17 cellular contexts compared by ENCODE assay signal in the genomic region with DNA sequence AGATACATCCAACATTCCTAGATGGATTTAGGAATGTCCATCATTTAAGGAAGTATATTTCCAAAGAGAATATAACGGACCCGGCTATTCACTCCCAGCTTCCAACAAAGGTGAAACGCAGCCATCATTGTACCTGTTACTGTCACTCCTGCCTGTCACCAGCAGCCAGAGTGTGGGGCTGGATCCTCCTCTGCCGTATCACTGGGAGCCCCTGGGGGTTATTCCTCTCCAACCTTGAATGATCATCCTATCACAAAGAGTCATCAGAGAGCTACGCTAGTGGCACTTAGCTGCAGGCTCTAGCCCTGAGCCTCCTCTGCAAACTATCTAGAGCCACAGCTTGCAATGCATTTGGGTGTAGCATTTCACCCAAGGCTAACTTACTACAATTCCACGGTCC.
A peak's percentile ranks its signal among the peaks of the same experiment; 100 is the strongest.
DNase-seq lines count a peak whose midpoint lies in the region; TF ChIP-seq lines count a peak whose summit lies in the region.
"Had no signal": no experiment of that assay in that cellular context is flagged by ENCODE, and none has a peak within 500 bp of the region (broad histone marks: within the 10 kb centered on the region; RNA-seq: fewer than 3 reads in every experiment).

No MANE protein-coding gene starts in this region.

- H3K9ac ChIP-seq in ES-I3 (ENCODE audit: low read depth, low read length) (peak overlapping the region; percentile 64; the same call in 1 of the 2 replicates), HUES64 (ENCODE audit: low read depth, low read length) (no peak overlapping the region), parathyroid adenoma (no peak overlapping the region)

- intact Hi-C loops in vagina (cut with DNase I), result no loop called here

- H3K4me3 ChIP-seq in HUES64 (ENCODE audit: low read length) (peak overlapping the region; percentile 69), parathyroid adenoma (ENCODE audit: low read depth, low read length) (no peak overlapping the region), vagina (no peak overlapping the region)

- H3K4me3 Mint-ChIP-seq in glutamatergic neuron (ENCODE audit: unreplicated experiment), result no peak overlapping the region
- no peak overlapping the region for H3K4me3 Mint-ChIP-seq in osteocyte (ENCODE audit: unreplicated experiment)

- no peaks in the 10 kb centered on the region for H3K9me3 ChIP-seq in ES-I3 (ENCODE audit: control insufficient read depth, insufficient read depth, low read length)
- no peaks in the 10 kb centered on the region for H3K9me3 ChIP-seq in HUES64 (ENCODE audit: insufficient read depth, low read depth, low read length)
- no peaks in the 10 kb centered on the region for H3K9me3 ChIP-seq in parathyroid adenoma (ENCODE audit: control insufficient read depth, low read length)
- no peaks in the 10 kb centered on the region for H3K9me3 ChIP-seq in vagina
- H3K9me3 ChIP-seq: gastrocnemius medialis, left lung, thyroid gland had no signal

- H3K4me1 Mint-ChIP-seq in glutamatergic neuron (ENCODE audit: low read depth, unreplicated experiment) (peaks cover 42% of the 10 kb centered on the region), osteocyte (ENCODE audit: unreplicated experiment) (no peaks in the 10 kb centered on the region)

- TF ChIP-seq CTCF in glutamatergic neuron (IDR thresholded peaks at IDR 0.05; ENCODE audit: partially characterized antibody, unreplicated experiment) (no peak), parathyroid adenoma (IDR thresholded peaks at IDR 0.05) (no peak), vagina (IDR thresholded peaks at IDR 0.05) (no peak), osteocyte (IDR thresholded peaks at IDR 0.05) (no peak)

- no peak overlapping the region for H3K27ac Mint-ChIP-seq in glutamatergic neuron (ENCODE audit: unreplicated experiment)
- no peak overlapping the region for H3K27ac Mint-ChIP-seq in osteocyte (ENCODE audit: unreplicated experiment)
- H3K27ac Mint-ChIP-seq: stimulated activated naive B cell treated with anti-CD40 and anti-IgM and Interleukin-4, amounts not matched to agents 10 μg/mL and 1 μg/mL and 100 μg/mL, for 72 hours had no signal

- no peaks in the 10 kb centered on the region for H3K36me3 Mint-ChIP-seq in glutamatergic neuron (ENCODE audit: unreplicated experiment)
- no peaks in the 10 kb centered on the region for H3K36me3 Mint-ChIP-seq in osteocyte (ENCODE audit: unreplicated experiment)
- H3K36me3 Mint-ChIP-seq: stimulated activated naive B cell treated with anti-CD40 and anti-IgM and Interleukin-4, amounts not matched to agents 10 μg/mL and 1 μg/mL and 100 μg/mL, for 72 hours had no signal

- H3K79me2 ChIP-seq in parathyroid adenoma, result no peaks in the 10 kb centered on the region

- DNase-seq in glutamatergic neuron, result peak; percentile 27
- DNase-seq in vagina (ENCODE audit: extremely low spot score in 2 of 2), result no peak
- DNase-seq in osteocyte (ENCODE audit: extremely low spot score, unreplicated experiment), result no peak
- no peak for DNase-seq in mucosa of gallbladder (ENCODE audit: low spot score)
- no peak for DNase-seq in COLO829 (ENCODE audit: low spot score)
- DNase-seq: activated CD4-positive, alpha-beta T cell treated with anti-CD3 and anti-CD28 coated beads, Interleukin-2, amount 50 U/mL, for 1 hour; activated CD8-positive, alpha-beta memory T cell treated with anti-CD3 and anti-CD28 coated beads, Interleukin-2, amount 50 U/mL, for 4 hours; activated effector memory CD4-positive, alpha-beta T cell treated with anti-CD3 and anti-CD28 coated beads, Interleukin-2, amount 50 U/mL, for 16 hours; erythroblast; occipital lobe; stimulated activated naive B cell treated with anti-CD40 and anti-IgM and Interleukin-4, amounts not matched to agents 10 μg/mL and 1 μg/mL and 100 μg/mL, for 72 hours had no signal

- H3K4me1 ChIP-seq in ES-I3 (ENCODE audit: insufficient read depth, low read length), result peaks cover 30% of the 10 kb centered on the region
- H3K4me1 ChIP-seq in HUES64 (ENCODE audit: insufficient read depth, low read length), result peaks cover 58% of the 10 kb centered on the region
- H3K4me1 ChIP-seq in parathyroid adenoma, result no peaks in the 10 kb centered on the region
- H3K4me1 ChIP-seq in vagina, result peaks cover 15% of the 10 kb centered on the region
- H3K4me1 ChIP-seq: left lung had no signal

- no peak overlapping the region for H3K4me2 ChIP-seq in parathyroid adenoma (ENCODE audit: low read length)

- no peaks in the 10 kb centered on the region for H3K36me3 ChIP-seq in ES-I3 (ENCODE audit: insufficient read depth, low read length)
- H3K36me3 ChIP-seq in HUES64 (ENCODE audit: insufficient read depth, low read length), result no peaks in the 10 kb centered on the region
- H3K36me3 ChIP-seq in parathyroid adenoma (ENCODE audit: control insufficient read depth, insufficient read depth, low read length), result no peaks in the 10 kb centered on the region
- H3K36me3 ChIP-seq in vagina, result no peaks in the 10 kb centered on the region
- H3K36me3 ChIP-seq: gastrocnemius medialis, left lung, thyroid gland had no signal

- H3K27ac ChIP-seq in HUES64 (ENCODE audit: low read depth, low read length) (no peak overlapping the region), parathyroid adenoma (no peak overlapping the region), vagina (no peak overlapping the region)
- H3K27ac ChIP-seq: thyroid gland had no signal

- H3K27me3 ChIP-seq in HUES64 (ENCODE audit: insufficient read depth, low read length), result no peaks in the 10 kb centered on the region
- no peaks in the 10 kb centered on the region for H3K27me3 ChIP-seq in parathyroid adenoma (ENCODE audit: control insufficient read depth, insufficient read depth, low read length)
- no peaks in the 10 kb centered on the region for H3K27me3 ChIP-seq in vagina
- H3K27me3 ChIP-seq: thyroid gland had no signal

- H3K9me3 Mint-ChIP-seq in glutamatergic neuron (ENCODE audit: unreplicated experiment) (peaks cover 10% of the 10 kb centered on the region), osteocyte (ENCODE audit: unreplicated experiment) (no peaks in the 10 kb centered on the region)
- H3K9me3 Mint-ChIP-seq: stimulated activated naive B cell treated with anti-CD40 and anti-IgM and Interleukin-4, amounts not matched to agents 10 μg/mL and 1 μg/mL and 100 μg/mL, for 72 hours had no signal

- TF ChIP-seq POLR2A in vagina (IDR thresholded peaks at IDR 0.05), result no peak

- H2AFZ ChIP-seq in parathyroid adenoma, result peak overlapping the region; percentile 87

- H3K27me3 Mint-ChIP-seq in glutamatergic neuron (ENCODE audit: unreplicated experiment), result peaks cover 8% of the 10 kb centered on the region
- no peaks in the 10 kb centered on the region for H3K27me3 Mint-ChIP-seq in osteocyte (ENCODE audit: unreplicated experiment)

- 58% methylated on average over 6 of the region's 6 CpGs for WGBS in HUES64
